16 cellular contexts compared by ENCODE assay signal in genomic region chr6:127365874-127366273, GRCh38. TPM values are rescaled to one million over a fixed set of nuclear protein-coding genes. Genes with fewer than 3 reads are reported as not detected.
A peak's percentile ranks its signal among the peaks of the same experiment; 100 is the strongest.
DNase-seq lines count a peak whose midpoint lies in the region; TF ChIP-seq lines count a peak whose summit lies in the region.
"Had no signal": no experiment of that assay in that cellular context is flagged by ENCODE, and none has a peak within 500 bp of the region (broad histone marks: within the 10 kb centered on the region; RNA-seq: fewer than 3 reads in every experiment).

No MANE protein-coding gene starts in this region.

- no peaks in the 10 kb centered on the region for H3K9me2 ChIP-seq in PC-9 (ENCODE audit: insufficient read depth)

- peak overlapping the region; percentile 63 for H3K9ac ChIP-seq in skeletal muscle satellite cell (ENCODE audit: low read depth, low read length)

- no peaks in the 10 kb centered on the region for H3K27me3 ChIP-seq in PC-9 (ENCODE audit: insufficient read depth, low read depth)
- H3K27me3 ChIP-seq in esophagus squamous epithelium = no peaks in the 10 kb centered on the region
- no peaks in the 10 kb centered on the region for H3K27me3 ChIP-seq in skeletal muscle satellite cell (ENCODE audit: control insufficient read depth, insufficient read depth, low read length)

- intact Hi-C loops in Calu3 (cut with micrococcal nuclease; ENCODE audit: unreplicated experiment) = no loop called here
- intact Hi-C loops in PC-9 (cut with micrococcal nuclease; ENCODE audit: unreplicated experiment) = loop anchor here (1.0 kb wide), 1 partner anchor 19 kb away; no protein-coding TSS in a partner anchor
- intact Hi-C loops in esophagus squamous epithelium (cut with DNase I) = no loop called here

- H3K4me1 ChIP-seq in PC-9 (replicated peaks; ENCODE audit: insufficient read depth) (peaks cover 22% of the 10 kb centered on the region), esophagus squamous epithelium (peaks cover 0 to 12% (median 12%) of the 10 kb centered on the region in 3 donors), skeletal muscle satellite cell (ENCODE audit: control insufficient read depth, insufficient read depth, low read length) (peaks cover 14% of the 10 kb centered on the region)

- H3K36me3 ChIP-seq in PC-9 (ENCODE audit: low read depth) (no peaks in the 10 kb centered on the region), esophagus squamous epithelium (no peaks in the 10 kb centered on the region), skeletal muscle satellite cell (ENCODE audit: insufficient read depth, low read length) (no peaks in the 10 kb centered on the region)

- peaks cover 12% of the 10 kb centered on the region; the same call in 1 of the 2 replicates for H3F3A ChIP-seq in PC-9 (ENCODE audit: insufficient read depth, low read depth)

- no peaks in the 10 kb centered on the region for H4K20me1 ChIP-seq in PC-9 (ENCODE audit: insufficient read depth)

- peaks cover 5% of the 10 kb centered on the region for H3K36me3 Mint-ChIP-seq in Calu3 (ENCODE audit: insufficient read depth, unreplicated experiment)

- TSS peak; percentile 52 for BruUV-seq in Calu3 (replicated peaks; lab: Mats Ljungman, UMichigan)
- BruUV-seq in PC-9 (replicated peaks; lab: Mats Ljungman, UMichigan) = TSS peak; percentile 92

- peak overlapping the region; percentile 47 for H3K4me2 ChIP-seq in PC-9
- peak overlapping the region; percentile 55 for H3K4me2 ChIP-seq in skeletal muscle satellite cell (ENCODE audit: low read length)

- H3K79me2 ChIP-seq in PC-9 (ENCODE audit: low read depth) = no peaks in the 10 kb centered on the region

- H3K4me1 Mint-ChIP-seq in Calu3 (ENCODE audit: low read depth, unreplicated experiment) = peaks cover 9% of the 10 kb centered on the region
- H3K4me1 Mint-ChIP-seq: activated CD4-positive, alpha-beta T cell treated with anti-CD3 and anti-CD28 coated beads, Interleukin-2, amount 10 ng/mL, durations not matched to agents 7 days and 5 days had no signal

- H3K4me3 ChIP-seq in PC-9 (peak overlapping the region; percentile 1; the same call in 1 of the 2 replicates), esophagus squamous epithelium (no peak overlapping the region), skeletal muscle satellite cell (ENCODE audit: low read length) (peak overlapping the region; percentile 12)
- H3K4me3 ChIP-seq: GM12878, SK-N-MC had no signal

- peak overlapping the region; percentile 78; the same call in 1 of the 2 replicates for H2AFZ ChIP-seq in PC-9

- H3K27ac Mint-ChIP-seq in Calu3 (ENCODE audit: unreplicated experiment) = peak overlapping the region; percentile 91
- H3K27ac Mint-ChIP-seq: activated CD4-positive, alpha-beta T cell treated with anti-CD3 and anti-CD28 coated beads, Interleukin-2, amount 10 ng/mL, durations not matched to agents 7 days and 5 days; stimulated activated naive CD8-positive, alpha-beta T cell treated with anti-CD3 and anti-CD28 coated beads, Interleukin-15, Interleukin-2, amounts not matched to agents 100 ng/mL and 50 ng/mL, for 24 hours had no signal

- POLR2A ChIA-PET in PC-9 (lab: Charles Lee; ENCODE audit: unreplicated experiment) = no interaction called here

- whole genome bisulfite sequencing in esophagus squamous epithelium, 2 donors = 68 to 69% methylated on average over 5 of the region's 5 CpGs

- H3K9me3 ChIP-seq in PC-9 (ENCODE audit: insufficient read depth, low read depth) (peaks cover 9% of the 10 kb centered on the region; the same call in 1 of the 2 replicates), esophagus squamous epithelium (peaks cover 0 to under 1% (median 0%) of the 10 kb centered on the region in 3 donors), skeletal muscle satellite cell (replicated peaks; ENCODE audit: low read length) (peaks cover 2% of the 10 kb centered on the region)

- no peak for TF ChIP-seq CTCF in Calu3 (IDR thresholded peaks at IDR 0.05; ENCODE audit: unreplicated experiment)
- TF ChIP-seq CTCF in PC-9 (conservative IDR thresholded peaks at IDR 0.05) = no peak
- no peak for TF ChIP-seq CTCF in esophagus squamous epithelium (IDR thresholded peaks at IDR 0.05)

- DNase-seq in Calu3 (no peak), PC-9 (no peak), esophagus squamous epithelium (lab: John Stamatoyannopoulos, UW) (no peak), HT-29 (ENCODE audit: low spot score) (no peak), SIG-M5 (lab: John Stamatoyannopoulos, UW) (no peak)
- no peak for DNase-seq in stimulated activated CD4-positive, alpha-beta T cell treated with anti-CD3 and anti-CD28 coated beads, Interleukin-4, amount 100 ng/mL, for 1 hour
- DNase-seq in stimulated activated CD4-positive, alpha-beta T cell treated with anti-CD3 and anti-CD28 coated beads, Interleukin-2, amount 100 ng/mL, for 24 hours = no peak
- DNase-seq: activated CD4-positive, alpha-beta T cell treated with anti-CD3 and anti-CD28 coated beads, Interleukin-2, amount 10 ng/mL, durations not matched to agents 7 days and 5 days; activated naive CD4-positive, alpha-beta T cell treated with anti-CD3 and anti-CD28 coated beads, Interleukin-2, amount 50 U/mL, for 16 hours; activated T-cell treated with anti-CD3 and anti-CD28 coated beads for 4 hours; NCI-H1417 treated with DMSO at 0.1 percent for 48 hours; NCI-H2227 treated with DMSO at 0.1 percent for 48 hours had no signal

- H3K4me3 Mint-ChIP-seq in Calu3 (ENCODE audit: low read depth, unreplicated experiment) = peak overlapping the region; percentile 37
- H3K4me3 Mint-ChIP-seq: activated CD4-positive, alpha-beta T cell treated with anti-CD3 and anti-CD28 coated beads, Interleukin-2, amount 10 ng/mL, durations not matched to agents 7 days and 5 days; stimulated activated naive CD8-positive, alpha-beta T cell treated with anti-CD3 and anti-CD28 coated beads, Interleukin-15, Interleukin-2, amounts not matched to agents 100 ng/mL and 50 ng/mL, for 24 hours had no signal

- TF ChIP-seq POLR2A in esophagus squamous epithelium (IDR thresholded peaks at IDR 0.05) = no peak

- H3K27me3 Mint-ChIP-seq in Calu3 (ENCODE audit: unreplicated experiment) = no peaks in the 10 kb centered on the region
- H3K27me3 Mint-ChIP-seq: stimulated activated naive CD8-positive, alpha-beta T cell treated with anti-CD3 and anti-CD28 coated beads, Interleukin-15, Interleukin-2, amounts not matched to agents 100 ng/mL and 50 ng/mL, for 24 hours had no signal

- H3K27ac ChIP-seq in PC-9 (peak overlapping the region; percentile 67), esophagus squamous epithelium (peak overlapping the region in 3 of 4 donors; percentile 16 to 39 (median 38))
- H3K27ac ChIP-seq: SK-N-MC had no signal

- H3K9me3 Mint-ChIP-seq in Calu3 (ENCODE audit: low read depth, unreplicated experiment) = no peaks in the 10 kb centered on the region
- H3K9me3 Mint-ChIP-seq: activated CD4-positive, alpha-beta T cell treated with anti-CD3 and anti-CD28 coated beads, Interleukin-2, amount 10 ng/mL, durations not matched to agents 7 days and 5 days had no signal

- CTCF ChIA-PET in Calu3 (lab: Charles Lee) = no interaction called here
- CTCF ChIA-PET in PC-9 (lab: Charles Lee) = no interaction called here

RNA-seq across cellular contexts. Expression of gene ECHDC1, which starts 22.5 kb away (rescaled TPM):
- 30.3 and 42.5 TPM in 2 replicates for total RNA-seq in Calu3 (2022)
- total RNA-seq in PC-9 (2021) = 50.4 and 51.4 TPM in 2 replicates
- 10 to 100 TPM; 29.6 to 70.8 (median 53.5) TPM for total RNA-seq in esophagus squamous epithelium
- total RNA-seq in skeletal muscle satellite cell (2012; rRNA removed) = 56.4 and 79.1 TPM in 2 replicates
- 20.6 and 24.4 TPM in 2 replicates for total RNA-seq in HT-29 (2014; rRNA removed; shearing (Covaris generic))

Comparison
In these comparisons a context has a peak if more than half of its experiments do, and no peak if none do; other contexts are left out.
1. H3K4me3 ChIP-seq: peak in PC-9 (single experiment) and skeletal muscle satellite cell (single experiment); none in esophagus squamous epithelium (0 of 4).